Comparison of ENCODE assay signal across 16 cellular contexts in the genomic region with DNA sequence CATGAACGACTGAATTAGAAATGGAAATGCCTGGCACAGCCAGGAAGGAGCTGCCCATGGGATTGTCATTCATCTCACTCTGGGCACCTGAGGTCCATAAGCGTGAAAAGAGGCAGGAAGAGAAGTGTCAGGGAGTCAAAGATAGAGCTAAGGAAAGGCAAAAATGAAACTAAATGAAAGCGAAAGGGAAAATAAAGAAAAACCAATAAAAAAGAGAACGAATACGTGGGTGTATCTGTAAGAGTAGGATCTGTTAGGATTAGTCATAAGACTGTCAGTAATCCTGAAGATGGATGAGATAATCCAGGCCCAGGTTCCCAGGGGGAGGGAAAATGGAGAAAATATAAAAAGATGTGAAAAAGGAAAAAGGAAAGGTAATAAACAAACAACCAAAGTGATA. TPM values are rescaled to one million over a fixed set of nuclear protein-coding genes. Genes with fewer than 3 reads are reported as not detected.
DNase-seq lines count a peak whose midpoint lies in the region; ATAC-seq and TF ChIP-seq lines count a peak whose summit lies in the region.
"Had no signal": no experiment of that assay in that cellular context is flagged by ENCODE, and none has a peak within 500 bp of the region (broad histone marks: within the 10 kb centered on the region; RNA-seq: fewer than 3 reads in every experiment).

No MANE protein-coding gene starts in this region.

- TF ChIP-seq POLR2A in breast epithelium (IDR thresholded peaks at IDR 0.05) (no peak), uterus (IDR thresholded peaks at IDR 0.05) (no peak)

- peak; percentile 9 for DNase-seq in MCF 10A (ENCODE audit: unreplicated experiment)
- DNase-seq in breast epithelium (ENCODE audit: low spot score in 2 of 2) = no peak
- DNase-seq in NOMO-1 treated with dmso at 0.1 percent for 144 hours (lab: John Stamatoyannopoulos, UW; ENCODE audit: unreplicated experiment) = peak; percentile 31
- peak; percentile 11 to 62 for DNase-seq in fibroblast of lung (ENCODE audit: low read depth in 2 of 2)
- DNase-seq in uterus = no peak
- no peak for DNase-seq in posterior cingulate gyrus
- DNase-seq: NCI-H1105, ovary, SHP77, T1000 had no signal

- no peaks in the 10 kb centered on the region for H3K36me3 ChIP-seq in breast epithelium
- H3K36me3 ChIP-seq in fibroblast of lung (ENCODE audit: control insufficient read depth, insufficient read depth, low read length) = peaks cover 7% of the 10 kb centered on the region
- H3K36me3 ChIP-seq in uterus = no peaks in the 10 kb centered on the region
- H3K36me3 ChIP-seq: ovary had no signal

- H3K27me3 Mint-ChIP-seq in MCF 10A (ENCODE audit: insufficient read depth, unreplicated experiment) = no peaks in the 10 kb centered on the region
- H3K27me3 Mint-ChIP-seq: memory B cell had no signal

- H3K36me3 Mint-ChIP-seq in MCF 10A (ENCODE audit: insufficient read depth, unreplicated experiment) = no peaks in the 10 kb centered on the region
- H3K36me3 Mint-ChIP-seq: memory B cell had no signal

- H2AFZ ChIP-seq in fibroblast of lung (ENCODE audit: low read length) = no peak overlapping the region

- H3K4me2 ChIP-seq in fibroblast of lung (ENCODE audit: extremely low read depth, insufficient read depth, low read length) = no peak overlapping the region

- no peak overlapping the region for H3K4me3 ChIP-seq in breast epithelium
- no peak overlapping the region for H3K4me3 ChIP-seq in fibroblast of lung (replicated peaks in 1 of 4; ENCODE audit: control extremely low read depth in 1 of 4, insufficient read depth in 1 of 4, low read depth in 3 of 4, low read length in 4 of 4)
- H3K4me3 ChIP-seq in uterus = no peak overlapping the region
- H3K4me3 ChIP-seq: ovary had no signal

- H3K27me3 ChIP-seq in breast epithelium = no peaks in the 10 kb centered on the region
- H3K27me3 ChIP-seq in fibroblast of lung (ENCODE audit: control insufficient read depth, insufficient read depth, low read length) = no peaks in the 10 kb centered on the region
- H3K27me3 ChIP-seq in uterus = no peaks in the 10 kb centered on the region
- H3K27me3 ChIP-seq: ovary had no signal

- H3K9ac ChIP-seq in fibroblast of lung (ENCODE audit: insufficient read depth, low read length) = no peak overlapping the region

- POLR2A ChIA-PET in MCF 10A (lab: Yijun Ruan, JAX) = interaction anchor here (0.7 kb wide), 2 partner anchors 11 to 14 kb away, joined by 3 to 5 read pairs; no protein-coding TSS in a partner anchor

- H3K27ac Mint-ChIP-seq in MCF 10A (ENCODE audit: low read depth, unreplicated experiment) = no peak overlapping the region
- H3K27ac Mint-ChIP-seq: memory B cell had no signal

- H3K4me1 ChIP-seq in breast epithelium (no peaks in the 10 kb centered on the region), fibroblast of lung (ENCODE audit: control insufficient read depth, extremely low read depth, insufficient read depth, low read length) (no peaks in the 10 kb centered on the region), uterus (no peaks in the 10 kb centered on the region)

- no peaks in the 10 kb centered on the region for H4K20me1 ChIP-seq in fibroblast of lung (ENCODE audit: control insufficient read depth, extremely low read depth, insufficient read depth, low read length)

- no TSS peak for BruUV-seq in MCF 10A (replicated peaks; lab: Mats Ljungman, UMichigan)

- H3K27ac ChIP-seq in breast epithelium = no peak overlapping the region
- H3K27ac ChIP-seq in fibroblast of lung (ENCODE audit: insufficient read depth, low read length) = no peak overlapping the region
- H3K27ac ChIP-seq in uterus = peak overlapping the region; percentile 21 to 26
- H3K27ac ChIP-seq: epithelial cell of prostate, ovary had no signal

- peaks cover 10% of the 10 kb centered on the region for H3K79me2 ChIP-seq in fibroblast of lung (ENCODE audit: control insufficient read depth, insufficient read depth, low read length)

- H3K9me3 ChIP-seq in breast epithelium (no peaks in the 10 kb centered on the region), fibroblast of lung (ENCODE audit: control insufficient read depth, insufficient read depth, low read depth, low read length) (no peaks in the 10 kb centered on the region), uterus (no peaks in the 10 kb centered on the region)
- H3K9me3 ChIP-seq: ovary had no signal

- CTCF ChIA-PET in MCF 10A (lab: Yijun Ruan, JAX) = no interaction called here

- H3K4me1 Mint-ChIP-seq in MCF 10A (ENCODE audit: insufficient read depth, unreplicated experiment) = no peaks in the 10 kb centered on the region
- H3K4me1 Mint-ChIP-seq: memory B cell had no signal

- intact Hi-C loops in MCF 10A (cut with micrococcal nuclease) = no loop called here
- intact Hi-C loops in breast epithelium (cut with DNase I; ENCODE audit: low total_unique reads) = no loop called here
- intact Hi-C loops in uterus (cut with DNase I; ENCODE audit: low total_unique reads) = no loop called here
- intact Hi-C loops in posterior cingulate gyrus (cut with DNase I) = no loop called here

- no peaks in the 10 kb centered on the region for H3K9me3 Mint-ChIP-seq in MCF 10A (ENCODE audit: unreplicated experiment)
- H3K9me3 Mint-ChIP-seq: memory B cell had no signal

- TF ChIP-seq CTCF in MCF 10A (IDR thresholded peaks at IDR 0.05; ENCODE audit: unreplicated experiment) (no peak), breast epithelium (IDR thresholded peaks at IDR 0.05) (no peak), fibroblast of lung (conservative IDR thresholded peaks at IDR 0.05 in 1 of 2, IDR thresholded peaks at IDR 0.05 in 1 of 2; ENCODE audit: low read depth in 1 of 2, low read length in 2 of 2) (no peak), uterus (IDR thresholded peaks at IDR 0.05) (no peak)

- H3K4me3 Mint-ChIP-seq in MCF 10A (ENCODE audit: unreplicated experiment) = no peak overlapping the region
- H3K4me3 Mint-ChIP-seq: memory B cell had no signal

- ATAC-seq in GM21360 (IDR thresholded peaks at IDR 0.05; ENCODE audit: unreplicated experiment) (no peak), GM18520 (IDR thresholded peaks at IDR 0.05; ENCODE audit: unreplicated experiment) (no peak)

RNA-seq across cellular contexts. Expression of a gene that starts 23.5 kb away (rescaled TPM):
- total RNA-seq in MCF 10A (2022) (not detected in 2 replicates), breast epithelium (10 to 100 TPM; 45.2 to 68.8 (median 49.8) TPM), fibroblast of lung (95.0 and 182 TPM in 2 replicates), uterus (100 to 1,000 TPM in 2 of 4 donors, 10 to 100 TPM in 2; 34.1 to 265 (median 119) TPM)
- polyA plus RNA-seq in fibroblast of lung = 58.0 and 104 TPM in 2 replicates
- 43.2 and 71.5 TPM in 2 replicates for polyA plus RNA-seq in fibroblast of lung (2012)
- 54.2 and 61.7 TPM in 2 replicates for polyA minus RNA-seq in fibroblast of lung (ENCODE audit: low replicate concordance)

RNA-seq across cellular contexts. Expression of a gene that starts 54.1 kb away (rescaled TPM):
- not detected in 2 replicates for total RNA-seq in MCF 10A (2022)
- total RNA-seq in breast epithelium = not detected
- not detected in 2 replicates for total RNA-seq in fibroblast of lung
- not detected in 2 replicates for polyA plus RNA-seq in fibroblast of lung
- polyA plus RNA-seq in fibroblast of lung (2012) = 0.02 and 0.08 TPM in 2 replicates
- not detected in 2 replicates for polyA minus RNA-seq in fibroblast of lung (ENCODE audit: low replicate concordance)
- under 1 TPM in 1 of 4 donors, not detected in 3; 0.21 TPM for total RNA-seq in uterus
- total RNA-seq: cardiac septum, NCI-H460 had no signal

Comparison
In these comparisons a context has a peak if more than half of its experiments do, and no peak if none do; other contexts are left out.
1. DNase-seq: peak in MCF 10A (single experiment), NOMO-1 treated with dmso at 0.1 percent for 144 hours (single experiment) and fibroblast of lung (2 of 2); none in breast epithelium (0 of 2), uterus (0 of 2) and posterior cingulate gyrus (0 of 10).
2. RNA of a gene that starts 23.5 kb away (total RNA-seq): 34.1 to 265 TPM in uterus, 95.0 to 182 TPM in fibroblast of lung and 45.2 to 68.8 TPM in breast epithelium; not detected in MCF 10A; every median in the first group is over 10 times any median in the second.
3. H3K27ac ChIP-seq: peak in uterus (2 of 2); none in breast epithelium (0 of 2) and fibroblast of lung (single experiment).